In genomic region chr11:128471138-128471661, GRCh38 we compare ENCODE assay signal across 8 cellular contexts.
DNase-seq lines count a peak whose midpoint lies in the region; ATAC-seq, FAIRE-seq and TF ChIP-seq lines count a peak whose summit lies in the region.

No MANE protein-coding gene starts in this region.

- peaks cover 2 to 10% of the 10 kb centered on the region in 2 donors for H3K4me1 ChIP-seq in esophagus (ENCODE audit: control insufficient read depth in 2 of 2, insufficient read depth in 2 of 2, low read length in 1 of 2)

- peak overlapping the region; percentile 64 to 89 (median 70) for H3K4me3 Mint-ChIP-seq in IgD-negative memory B cell

- TF ChIP-seq POLR2A in GM18505 (IDR thresholded peaks at IDR 0.05; ENCODE audit: borderline replicate concordance, extremely low read depth, insufficient read depth, insufficient read length): peak; percentile 69

- H3K4me1 Mint-ChIP-seq in IgD-negative memory B cell: peaks cover 75 to 87% (median 76%) of the 10 kb centered on the region in 3 donors

- peaks cover 0 to 3% of the 10 kb centered on the region in 2 donors for H3K36me3 ChIP-seq in esophagus (ENCODE audit: control insufficient read depth in 2 of 2, insufficient read depth in 2 of 2, low read length in 1 of 2)

- no peaks in the 10 kb centered on the region for H3K9me3 Mint-ChIP-seq in IgD-negative memory B cell

- H3K4me3 ChIP-seq in esophagus (ENCODE audit: low read depth in 1 of 2, low read length in 2 of 2): no peak overlapping the region

- 61 to 68% methylated on average over 3 of the region's 3 CpGs for WGBS in esophagus, 2 donors

- peaks cover 18% of the 10 kb centered on the region for H3K36me3 Mint-ChIP-seq in IgD-negative memory B cell

- H3K27me3 Mint-ChIP-seq in IgD-negative memory B cell: no peaks in the 10 kb centered on the region

- H3K27ac ChIP-seq in esophagus (ENCODE audit: low read depth in 2 of 2, low read length in 1 of 2): peak overlapping the region; percentile 41 to 52

- H3K9me3 ChIP-seq in esophagus (ENCODE audit: control insufficient read depth in 2 of 2, insufficient read depth in 1 of 2, low read depth in 1 of 2, low read length in 1 of 2): no peaks in the 10 kb centered on the region

- no peak for FAIRE-seq in RCC 7860 (lab: Jason Lieb, UNC)

- no peaks in the 10 kb centered on the region for H3K27me3 ChIP-seq in esophagus (ENCODE audit: control insufficient read depth in 1 of 2, insufficient read depth in 2 of 2, low read length in 2 of 2)

- peak overlapping the region; percentile 93 to 98 (median 97) for H3K27ac Mint-ChIP-seq in IgD-negative memory B cell

- DNase-seq in DMS153 treated with DMSO at 0.1 percent for 48 hours (lab: John Stamatoyannopoulos, UW; ENCODE audit: unreplicated experiment) (no peak), kidney glomerular epithelial cell (lab: John Stamatoyannopoulos, UW) (no peak), RCC 7860 (ENCODE audit: low spot score) (no peak)
- no peak for DNase-seq in activated CD4-positive, CD25-positive, alpha-beta regulatory T cell (lab: John Stamatoyannopoulos, UW)

- peak; percentile 41 for ATAC-seq in GM18505 (IDR thresholded peaks at IDR 0.05; ENCODE audit: unreplicated experiment)
- peak; percentile 51 for ATAC-seq in GM21526 (IDR thresholded peaks at IDR 0.05; ENCODE audit: low FRiP score, unreplicated experiment)
